ENCODE assay signal across 10 cellular contexts in the genomic region with DNA sequence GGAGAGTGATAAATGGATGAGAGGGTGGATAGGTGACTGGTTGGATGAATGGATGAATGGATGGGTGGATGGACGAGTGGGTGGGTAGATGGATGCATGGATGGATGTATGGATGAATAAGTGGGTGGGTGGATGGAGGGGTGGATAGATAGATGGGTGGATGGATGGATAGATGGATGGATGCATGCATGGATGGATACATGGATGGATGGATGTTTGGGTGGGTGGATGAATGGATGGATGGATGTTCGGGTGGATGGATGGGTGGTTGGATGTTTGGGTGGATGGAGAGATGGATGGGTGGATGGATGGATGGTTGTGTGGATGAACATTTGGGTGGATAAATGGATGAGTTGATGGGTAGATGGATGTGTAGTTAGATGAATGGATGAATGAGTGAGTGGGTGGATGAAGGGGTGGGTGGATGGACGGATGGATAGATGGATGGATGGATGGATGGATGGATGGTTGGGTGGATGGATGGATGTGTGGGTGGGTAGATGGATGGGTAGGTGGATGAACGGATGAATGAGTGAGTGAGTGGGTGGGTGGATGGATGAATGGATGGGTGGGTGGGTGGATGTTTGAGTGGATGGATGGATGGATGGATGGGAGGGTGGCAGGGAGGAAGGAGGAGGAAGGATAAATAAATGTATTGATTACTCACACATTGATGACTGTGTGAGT. TPM values are rescaled to one million over a fixed set of nuclear protein-coding genes. Genes with fewer than 3 reads are reported as not detected.
"Had no signal": no experiment of that assay in that cellular context is flagged by ENCODE, and none has a peak within 500 bp of the region (broad histone marks: within the 10 kb centered on the region; RNA-seq: fewer than 3 reads in every experiment).

No MANE protein-coding gene starts in this region.

- DNase-seq: KBM-7, KG1 had no signal

- H3K4me3 ChIP-seq: K562 had no signal

- H3K27ac ChIP-seq: HL-60, KMS-11 had no signal

- H3K9ac ChIP-seq: KMS-11 had no signal

- FAIRE-seq: HepG2, HTR-8/SVneo, K562 had no signal

- ATAC-seq: HepG2, K562 had no signal

- H3K4me2 ChIP-seq: KMS-11 had no signal

RNA-seq across cellular contexts. Expression of gene TMEM179, which starts 9.7 kb away (rescaled TPM):
- total RNA-seq: HepG2, HT-29, K562 had no signal
- polyA plus RNA-seq: HepG2, IgD-negative memory B cell, K562 had no signal

RNA-seq across cellular contexts. Expression of gene C14orf180, which starts 34.7 kb away (rescaled TPM):
- total RNA-seq: HepG2, HT1080, K562 had no signal
- polyA plus RNA-seq: HepG2, IgD-negative memory B cell, K562 had no signal
